ENCODE assay signal across 1 cellular context in genomic region chr7:122143751-122144711, GRCh38.
A peak's percentile ranks its signal among the peaks of the same experiment; 100 is the strongest.
TF ChIP-seq lines count a peak whose summit lies in the region.

Gene AASS, minus strand, starts transcription at chr7:122144249. Its CDS starts 10,523 bp downstream, at chr7:122133726.

TF ChIP-seq in HepG2, 621 proteins besides CTCF, POLR2A, EP300 and RAD21 (continued from another document and continues in another):
- TF ChIP-seq ZBED4 (CRISPR knock-in tag; IDR thresholded peaks at IDR 0.05; ENCODE audit: borderline replicate concordance) (peak; percentile 27; the same call in 1 of the 2 replicates), PITX1 (CRISPR knock-in tag; IDR thresholded peaks at IDR 0.05) (no peak), ZSCAN21 (CRISPR knock-in tag; IDR thresholded peaks at IDR 0.05; ENCODE audit: borderline replicate concordance) (no peak), KDM4B (CRISPR knock-in tag; IDR thresholded peaks at IDR 0.05) (no peak), RNF2 (conservative IDR thresholded peaks at IDR 0.05; ENCODE audit: low read depth) (no peak; the same call in 1 of the 2 replicates), EED (CRISPR knock-in tag; IDR thresholded peaks at IDR 0.05) (peak; percentile 76; the same call in 1 of the 2 replicates), SP1 (IDR thresholded peaks at IDR 0.05) (no peak), SP1 (CRISPR knock-in tag; IDR thresholded peaks at IDR 0.05) (0 out of 2 replicates have a peak, but pooled peaks have one; percentile 8), NR3C1 (CRISPR knock-in tag; IDR thresholded peaks at IDR 0.05) (no peak), ERF (CRISPR knock-in tag; IDR thresholded peaks at IDR 0.05) (0 out of 2 replicates have a peak, but pooled peaks have one; percentile 28), SRSF9 (IDR thresholded peaks at IDR 0.05; ENCODE audit: borderline replicate concordance, insufficient read depth, low read depth, low read length, poor library complexity, severe bottlenecking) (no peak), ZFP91 (CRISPR knock-in tag; IDR thresholded peaks at IDR 0.05; ENCODE audit: borderline replicate concordance) (peak; percentile 88), MAZ (IDR thresholded peaks at IDR 0.05; ENCODE audit: borderline replicate concordance, low read depth, low read length) (no peak; the same call in 1 of the 2 replicates), MAZ (CRISPR knock-in tag; IDR thresholded peaks at IDR 0.05; ENCODE audit: low read depth) (no peak), CEBPZ (IDR thresholded peaks at IDR 0.05; ENCODE audit: low read length) (no peak), ZNF235 (CRISPR knock-in tag; IDR thresholded peaks at IDR 0.05; ENCODE audit: borderline replicate concordance) (no peak), NFE2L1 (CRISPR knock-in tag; IDR thresholded peaks at IDR 0.05; ENCODE audit: borderline replicate concordance) (no peak), ZNF609 (CRISPR knock-in tag; IDR thresholded peaks at IDR 0.05; ENCODE audit: borderline replicate concordance) (no peak; the same call in 1 of the 2 replicates), SMYD3 (CRISPR knock-in tag; IDR thresholded peaks at IDR 0.05) (no peak), ATF7 (IDR thresholded peaks at IDR 0.05) (no peak), ATF7 (CRISPR knock-in tag; IDR thresholded peaks at IDR 0.05) (no peak), ZNF20 (CRISPR knock-in tag; IDR thresholded peaks at IDR 0.05) (no peak), PPARG (CRISPR knock-in tag; conservative IDR thresholded peaks at IDR 0.05) (no peak)
- TF ChIP-seq, protein P1, sequence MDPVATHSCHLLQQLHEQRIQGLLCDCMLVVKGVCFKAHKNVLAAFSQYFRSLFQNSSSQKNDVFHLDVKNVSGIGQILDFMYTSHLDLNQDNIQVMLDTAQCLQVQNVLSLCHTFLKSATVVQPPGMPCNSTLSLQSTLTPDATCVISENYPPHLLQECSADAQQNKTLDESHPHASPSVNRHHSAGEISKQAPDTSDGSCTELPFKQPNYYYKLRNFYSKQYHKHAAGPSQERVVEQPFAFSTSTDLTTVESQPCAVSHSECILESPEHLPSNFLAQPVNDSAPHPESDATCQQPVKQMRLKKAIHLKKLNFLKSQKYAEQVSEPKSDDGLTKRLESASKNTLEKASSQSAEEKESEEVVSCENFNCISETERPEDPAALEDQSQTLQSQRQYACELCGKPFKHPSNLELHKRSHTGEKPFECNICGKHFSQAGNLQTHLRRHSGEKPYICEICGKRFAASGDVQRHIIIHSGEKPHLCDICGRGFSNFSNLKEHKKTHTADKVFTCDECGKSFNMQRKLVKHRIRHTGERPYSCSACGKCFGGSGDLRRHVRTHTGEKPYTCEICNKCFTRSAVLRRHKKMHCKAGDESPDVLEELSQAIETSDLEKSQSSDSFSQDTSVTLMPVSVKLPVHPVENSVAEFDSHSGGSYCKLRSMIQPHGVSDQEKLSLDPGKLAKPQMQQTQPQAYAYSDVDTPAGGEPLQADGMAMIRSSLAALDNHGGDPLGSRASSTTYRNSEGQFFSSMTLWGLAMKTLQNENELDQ (CRISPR knock-in tag; IDR thresholded peaks at IDR 0.05; ENCODE audit: borderline replicate concordance), result no peak
- TF ChIP-seq, protein P2, sequence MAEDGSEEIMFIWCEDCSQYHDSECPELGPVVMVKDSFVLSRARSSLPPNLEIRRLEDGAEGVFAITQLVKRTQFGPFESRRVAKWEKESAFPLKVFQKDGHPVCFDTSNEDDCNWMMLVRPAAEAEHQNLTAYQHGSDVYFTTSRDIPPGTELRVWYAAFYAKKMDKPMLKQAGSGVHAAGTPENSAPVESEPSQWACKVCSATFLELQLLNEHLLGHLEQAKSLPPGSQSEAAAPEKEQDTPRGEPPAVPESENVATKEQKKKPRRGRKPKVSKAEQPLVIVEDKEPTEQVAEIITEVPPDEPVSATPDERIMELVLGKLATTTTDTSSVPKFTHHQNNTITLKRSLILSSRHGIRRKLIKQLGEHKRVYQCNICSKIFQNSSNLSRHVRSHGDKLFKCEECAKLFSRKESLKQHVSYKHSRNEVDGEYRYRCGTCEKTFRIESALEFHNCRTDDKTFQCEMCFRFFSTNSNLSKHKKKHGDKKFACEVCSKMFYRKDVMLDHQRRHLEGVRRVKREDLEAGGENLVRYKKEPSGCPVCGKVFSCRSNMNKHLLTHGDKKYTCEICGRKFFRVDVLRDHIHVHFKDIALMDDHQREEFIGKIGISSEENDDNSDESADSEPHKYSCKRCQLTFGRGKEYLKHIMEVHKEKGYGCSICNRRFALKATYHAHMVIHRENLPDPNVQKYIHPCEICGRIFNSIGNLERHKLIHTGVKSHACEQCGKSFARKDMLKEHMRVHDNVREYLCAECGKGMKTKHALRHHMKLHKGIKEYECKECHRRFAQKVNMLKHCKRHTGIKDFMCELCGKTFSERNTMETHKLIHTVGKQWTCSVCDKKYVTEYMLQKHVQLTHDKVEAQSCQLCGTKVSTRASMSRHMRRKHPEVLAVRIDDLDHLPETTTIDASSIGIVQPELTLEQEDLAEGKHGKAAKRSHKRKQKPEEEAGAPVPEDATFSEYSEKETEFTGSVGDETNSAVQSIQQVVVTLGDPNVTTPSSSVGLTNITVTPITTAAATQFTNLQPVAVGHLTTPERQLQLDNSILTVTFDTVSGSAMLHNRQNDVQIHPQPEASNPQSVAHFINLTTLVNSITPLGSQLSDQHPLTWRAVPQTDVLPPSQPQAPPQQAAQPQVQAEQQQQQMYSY (CRISPR knock-in tag; IDR thresholded peaks at IDR 0.05), result no peak
- TF ChIP-seq, protein P3, sequence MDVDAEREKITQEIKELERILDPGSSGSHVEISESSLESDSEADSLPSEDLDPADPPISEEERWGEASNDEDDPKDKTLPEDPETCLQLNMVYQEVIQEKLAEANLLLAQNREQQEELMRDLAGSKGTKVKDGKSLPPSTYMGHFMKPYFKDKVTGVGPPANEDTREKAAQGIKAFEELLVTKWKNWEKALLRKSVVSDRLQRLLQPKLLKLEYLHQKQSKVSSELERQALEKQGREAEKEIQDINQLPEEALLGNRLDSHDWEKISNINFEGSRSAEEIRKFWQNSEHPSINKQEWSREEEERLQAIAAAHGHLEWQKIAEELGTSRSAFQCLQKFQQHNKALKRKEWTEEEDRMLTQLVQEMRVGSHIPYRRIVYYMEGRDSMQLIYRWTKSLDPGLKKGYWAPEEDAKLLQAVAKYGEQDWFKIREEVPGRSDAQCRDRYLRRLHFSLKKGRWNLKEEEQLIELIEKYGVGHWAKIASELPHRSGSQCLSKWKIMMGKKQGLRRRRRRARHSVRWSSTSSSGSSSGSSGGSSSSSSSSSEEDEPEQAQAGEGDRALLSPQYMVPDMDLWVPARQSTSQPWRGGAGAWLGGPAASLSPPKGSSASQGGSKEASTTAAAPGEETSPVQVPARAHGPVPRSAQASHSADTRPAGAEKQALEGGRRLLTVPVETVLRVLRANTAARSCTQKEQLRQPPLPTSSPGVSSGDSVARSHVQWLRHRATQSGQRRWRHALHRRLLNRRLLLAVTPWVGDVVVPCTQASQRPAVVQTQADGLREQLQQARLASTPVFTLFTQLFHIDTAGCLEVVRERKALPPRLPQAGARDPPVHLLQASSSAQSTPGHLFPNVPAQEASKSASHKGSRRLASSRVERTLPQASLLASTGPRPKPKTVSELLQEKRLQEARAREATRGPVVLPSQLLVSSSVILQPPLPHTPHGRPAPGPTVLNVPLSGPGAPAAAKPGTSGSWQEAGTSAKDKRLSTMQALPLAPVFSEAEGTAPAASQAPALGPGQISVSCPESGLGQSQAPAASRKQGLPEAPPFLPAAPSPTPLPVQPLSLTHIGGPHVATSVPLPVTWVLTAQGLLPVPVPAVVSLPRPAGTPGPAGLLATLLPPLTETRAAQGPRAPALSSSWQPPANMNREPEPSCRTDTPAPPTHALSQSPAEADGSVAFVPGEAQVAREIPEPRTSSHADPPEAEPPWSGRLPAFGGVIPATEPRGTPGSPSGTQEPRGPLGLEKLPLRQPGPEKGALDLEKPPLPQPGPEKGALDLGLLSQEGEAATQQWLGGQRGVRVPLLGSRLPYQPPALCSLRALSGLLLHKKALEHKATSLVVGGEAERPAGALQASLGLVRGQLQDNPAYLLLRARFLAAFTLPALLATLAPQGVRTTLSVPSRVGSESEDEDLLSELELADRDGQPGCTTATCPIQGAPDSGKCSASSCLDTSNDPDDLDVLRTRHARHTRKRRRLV (CRISPR knock-in tag; IDR thresholded peaks at IDR 0.05), result 0 out of 2 replicates have a peak, but pooled peaks have one; percentile 38
